In the genomic region with DNA sequence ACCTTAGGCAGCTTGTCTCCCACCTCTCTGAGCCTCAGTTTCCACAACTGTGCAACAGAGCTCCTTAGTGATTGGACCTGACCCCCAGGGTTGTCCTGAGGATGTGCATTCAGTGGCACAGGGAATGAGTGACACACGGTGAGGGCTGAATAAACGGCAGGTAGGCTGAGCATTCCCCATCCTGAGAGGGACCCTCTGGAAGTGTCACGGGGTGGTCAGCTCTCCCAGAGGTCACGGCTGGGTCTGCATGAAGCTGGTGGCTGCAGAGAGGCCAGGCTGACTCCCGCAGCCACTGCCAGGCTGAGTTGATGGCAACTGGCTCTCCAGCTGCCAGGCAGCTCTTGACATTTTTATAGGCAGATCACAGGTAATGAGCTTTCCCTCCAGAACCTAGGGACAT, we compare ENCODE assay signal across 26 cellular contexts.
"Had no signal": no experiment of that assay in that cellular context is flagged by ENCODE, and none has a peak within 500 bp of the region (broad histone marks: within the 10 kb centered on the region; RNA-seq: fewer than 3 reads in every experiment).

No MANE protein-coding gene starts in this region.

- H3K4me1 Mint-ChIP-seq: naive thymus-derived CD8-positive, alpha-beta T cell; neural crest cell; stimulated activated memory B cell treated with anti-CD40 and anti-IgM and Interleukin-4, amounts not matched to agents 10 μg/mL and 1 μg/mL and 100 μg/mL, for 72 hours; stimulated activated naive CD8-positive, alpha-beta T cell treated with anti-CD3 and anti-CD28 coated beads, Interleukin-15, amount 100 ng/mL, for 72 hours had no signal

- H3K36me3 ChIP-seq: heart right ventricle, lower lobe of right lung, pancreas, prostate gland, transverse colon, upper lobe of left lung, vagina had no signal

- H3K36me3 Mint-ChIP-seq: naive thymus-derived CD8-positive, alpha-beta T cell; stimulated activated memory B cell treated with anti-CD40 and anti-IgM and Interleukin-4, amounts not matched to agents 10 μg/mL and 1 μg/mL and 100 μg/mL, for 72 hours had no signal

- H3K9me3 ChIP-seq: heart right ventricle, lower lobe of right lung, pancreas, prostate gland, transverse colon, upper lobe of left lung, vagina had no signal

- H3K27ac Mint-ChIP-seq: naive thymus-derived CD8-positive, alpha-beta T cell; nephron; stimulated activated memory B cell treated with anti-CD40 and anti-IgM and Interleukin-4, amounts not matched to agents 10 μg/mL and 1 μg/mL and 100 μg/mL, for 72 hours; stimulated activated naive CD8-positive, alpha-beta T cell treated with anti-CD3 and anti-CD28 coated beads, Interleukin-15, amount 100 ng/mL, for 72 hours had no signal

- ATAC-seq: heart right ventricle; left lobe of liver; left ventricle myocardium superior; lower lobe of right lung; naive thymus-derived CD8-positive, alpha-beta T cell; pancreas; right cardiac atrium; sciatic nerve; stimulated activated memory B cell treated with anti-CD40 and anti-IgM and Interleukin-4, amounts not matched to agents 10 μg/mL and 1 μg/mL and 100 μg/mL, for 72 hours; stimulated activated naive CD8-positive, alpha-beta T cell treated with anti-CD3 and anti-CD28 coated beads, Interleukin-15, amount 100 ng/mL, for 72 hours had no signal

- H3K4me3 ChIP-seq: heart right ventricle, hepatocyte, lower lobe of right lung, pancreas, prostate gland, skin epidermis, transverse colon, upper lobe of left lung, vagina had no signal

- DNase-seq: heart right ventricle; islet precursor cell; left ventricle myocardium superior; lower lobe of right lung; mammary epithelial cell; mesenchymal stem cell; pancreas; retina; right cardiac atrium; stimulated activated CD4-positive, alpha-beta T cell treated with anti-CD3 and anti-CD28 coated beads, Interleukin-4, amount 100 ng/mL, for 4 hours; stimulated activated CD8-positive, alpha-beta memory T cell treated with anti-CD3 and anti-CD28 coated beads, Interleukin-4, amount 100 ng/mL, for 48 hours; stimulated activated naive CD4-positive, alpha-beta T cell treated with Interleukin-2 at 50 U/mL for 16 hours; stimulated activated naive CD8-positive, alpha-beta T cell treated with anti-CD3 and anti-CD28 coated beads, Interleukin-15, amount 100 ng/mL, for 72 hours; substantia nigra; transverse colon; upper lobe of left lung had no signal

- H3K27ac ChIP-seq: heart right ventricle, hepatocyte, lower lobe of right lung, pancreas, prostate gland, skin epidermis, transverse colon, upper lobe of left lung, vagina had no signal

- H2AFZ ChIP-seq: hepatocyte had no signal

- H3K4me1 ChIP-seq: heart right ventricle, lower lobe of right lung, pancreas, prostate gland, transverse colon, upper lobe of left lung, vagina had no signal

- H3K27me3 ChIP-seq: pancreas, vagina had no signal

- H3K4me2 ChIP-seq: hepatocyte had no signal

- H3K4me3 Mint-ChIP-seq: naive thymus-derived CD8-positive, alpha-beta T cell; nephron; neural crest cell; stimulated activated memory B cell treated with anti-CD40 and anti-IgM and Interleukin-4, amounts not matched to agents 10 μg/mL and 1 μg/mL and 100 μg/mL, for 72 hours; stimulated activated naive CD8-positive, alpha-beta T cell treated with anti-CD3 and anti-CD28 coated beads, Interleukin-15, amount 100 ng/mL, for 72 hours had no signal

- H3K9me3 Mint-ChIP-seq: nephron; neural crest cell; stimulated activated memory B cell treated with anti-CD40 and anti-IgM and Interleukin-4, amounts not matched to agents 10 μg/mL and 1 μg/mL and 100 μg/mL, for 72 hours; stimulated activated naive CD8-positive, alpha-beta T cell treated with anti-CD3 and anti-CD28 coated beads, Interleukin-15, amount 100 ng/mL, for 72 hours had no signal

- H3K79me2 ChIP-seq: hepatocyte had no signal
